1 cellular context compared by ENCODE assay signal in the genomic region with DNA sequence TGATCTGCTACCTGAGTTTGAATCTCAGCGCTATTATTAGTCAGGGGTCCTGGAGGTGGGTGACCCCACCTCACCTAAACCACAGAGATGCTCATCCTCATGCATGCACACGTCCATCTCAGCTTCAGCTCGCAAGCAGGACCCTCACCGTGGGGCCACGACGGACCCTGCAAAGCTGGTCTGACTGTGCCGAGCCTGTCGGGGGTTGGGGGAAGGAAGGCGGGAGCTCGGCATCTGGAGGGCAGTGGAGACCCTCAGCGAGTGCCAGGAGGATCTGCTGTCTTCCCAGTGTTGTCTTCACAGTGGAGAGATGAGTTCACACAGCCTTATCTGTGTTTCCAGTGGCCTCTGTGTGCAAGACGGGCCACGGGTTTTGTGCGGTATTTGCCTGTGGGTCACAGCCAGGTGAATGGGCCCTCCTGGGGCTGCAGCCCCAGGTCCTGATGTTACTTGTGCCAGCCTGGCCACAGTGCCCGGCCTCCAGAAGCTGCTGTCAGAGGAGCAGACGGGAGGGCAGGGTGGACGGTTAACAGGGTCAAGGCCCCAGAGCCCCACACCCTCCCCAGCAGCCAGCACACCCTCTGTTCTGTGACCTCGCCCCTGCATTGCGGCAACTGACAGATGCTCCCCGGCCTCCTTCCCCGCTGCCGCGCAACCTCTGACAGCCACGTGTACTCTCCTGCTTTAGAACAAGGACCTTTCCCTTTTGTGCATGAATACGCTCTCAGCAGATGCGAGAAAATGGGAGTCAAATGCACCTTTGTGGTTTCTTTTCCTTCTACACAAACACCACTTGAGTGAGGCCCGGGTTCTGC.
TF ChIP-seq lines count a peak whose summit lies in the region.

No MANE protein-coding gene starts in this region.

TF ChIP-seq in H1, 55 proteins besides CTCF, POLR2A, EP300 and RAD21 (continued from another document):
- TF ChIP-seq PHF8 (conservative IDR thresholded peaks at IDR 0.05; ENCODE audit: low read depth, low read length) (no peak), NRF1 (IDR thresholded peaks at IDR 0.05; ENCODE audit: low read depth, low read length) (no peak), RNF2 (IDR thresholded peaks at IDR 0.05; ENCODE audit: borderline replicate concordance, low read depth, low read length, missing control alignments, poor library complexity, severe bottlenecking) (no peak), EZH2 (IDR thresholded peaks at IDR 0.05; ENCODE audit: low read depth, low read length, severe bottlenecking) (no peak), FOSL1 (IDR thresholded peaks at IDR 0.05; ENCODE audit: insufficient read depth, low read depth, low read length) (no peak), TCF12 (IDR thresholded peaks at IDR 0.05; ENCODE audit: low read depth, low read length) (no peak), SP4 (IDR thresholded peaks at IDR 0.05; ENCODE audit: low read length) (no peak), CBX8 (IDR thresholded peaks at IDR 0.05; ENCODE audit: borderline replicate concordance, low read depth, low read length) (no peak)
